8 cellular contexts compared by ENCODE assay signal in genomic region chr17:49739662-49740271, GRCh38. TPM values are rescaled to one million over a fixed set of nuclear protein-coding genes. Genes with fewer than 3 reads are reported as not detected.
DNase-seq lines count a peak whose midpoint lies in the region; ATAC-seq, FAIRE-seq and TF ChIP-seq lines count a peak whose summit lies in the region.

No MANE protein-coding gene starts in this region.

- H3K9me3 ChIP-seq in BLaER1 (no peaks in the 10 kb centered on the region), pancreas (no peaks in the 10 kb centered on the region), upper lobe of right lung (no peaks in the 10 kb centered on the region), GM23248 (ENCODE audit: low read depth) (no peaks in the 10 kb centered on the region)

- POLR2A ChIA-PET in activated CD4-positive, alpha-beta T cell treated with anti-CD3 and anti-CD28 coated beads, Interleukin-2, amount 10 ng/mL, durations not matched to agents 7 days and 5 days (lab: Charles Lee), result no interaction called here

- TF ChIP-seq CTCF in pancreas (IDR thresholded peaks at IDR 0.05) (no peak), upper lobe of right lung (IDR thresholded peaks at IDR 0.05) (no peak)

- H3K9ac ChIP-seq in BLaER1 (peak overlapping the region; percentile 80), GM23248 (no peak overlapping the region)

- intact Hi-C loops in pancreas (cut with DNase I) (no loop called here), upper lobe of right lung (cut with DNase I) (no loop called here)

- peak overlapping the region; percentile 100 for H3K27ac Mint-ChIP-seq in activated CD4-positive, alpha-beta T cell treated with anti-CD3 and anti-CD28 coated beads, Interleukin-2, amount 10 ng/mL, durations not matched to agents 7 days and 5 days

- H3K9me3 Mint-ChIP-seq in activated CD4-positive, alpha-beta T cell treated with anti-CD3 and anti-CD28 coated beads, Interleukin-2, amount 10 ng/mL, durations not matched to agents 7 days and 5 days, result no peaks in the 10 kb centered on the region

- no peaks in the 10 kb centered on the region for H3K79me2 ChIP-seq in GM23248 (ENCODE audit: insufficient read depth)

- in situ Hi-C loops in GM23248 (cut with MboI), result no loop called here

- H3K36me3 Mint-ChIP-seq in activated CD4-positive, alpha-beta T cell treated with anti-CD3 and anti-CD28 coated beads, Interleukin-2, amount 10 ng/mL, durations not matched to agents 7 days and 5 days (ENCODE audit: low read depth), result peaks cover 51% of the 10 kb centered on the region

- H3K4me1 ChIP-seq in BLaER1 (peaks cover 92% of the 10 kb centered on the region), pancreas (peaks cover 0 to 33% (median 13%) of the 10 kb centered on the region in 3 donors), upper lobe of right lung (peaks cover 46% of the 10 kb centered on the region), GM23248 (ENCODE audit: insufficient read depth) (peaks cover 11% of the 10 kb centered on the region)

- H3F3A ChIP-seq in GM23248 (ENCODE audit: insufficient read depth), result 0 out of 2 replicates have a peak, but pooled peaks cover 6% of the 10 kb centered on the region

- H3K27me3 Mint-ChIP-seq in activated CD4-positive, alpha-beta T cell treated with anti-CD3 and anti-CD28 coated beads, Interleukin-2, amount 10 ng/mL, durations not matched to agents 7 days and 5 days, result no peaks in the 10 kb centered on the region

- DNase-seq in NCI-H2171 treated with DMSO at 0.1 percent for 48 hours (lab: John Stamatoyannopoulos, UW), result peak; percentile 82
- DNase-seq in activated CD4-positive, alpha-beta T cell treated with anti-CD3 and anti-CD28 coated beads, Interleukin-2, amount 10 ng/mL, durations not matched to agents 7 days and 5 days, result peak; percentile 95
- peak; percentile 86 to 94 for DNase-seq in dermis microvascular lymphatic vessel endothelial cell (ENCODE audit: low read depth in 2 of 2)
- peak; percentile 57 to 91 (median 76) for DNase-seq in pancreas
- peak; percentile 85 for DNase-seq in upper lobe of right lung
- no peak for DNase-seq in GM23248

- CTCF ChIA-PET in activated CD4-positive, alpha-beta T cell treated with anti-CD3 and anti-CD28 coated beads, Interleukin-2, amount 10 ng/mL, durations not matched to agents 7 days and 5 days (lab: Charles Lee), result interaction anchor here (0.8 to 2.6 kb wide), 7 partner anchors 10 to 40 kb away, joined by 3 to 8 read pairs (median 4); partner anchors contain the start of genes FAM117A and SLC35B1

- H3K9me2 ChIP-seq in GM23248 (ENCODE audit: insufficient read depth), result no peaks in the 10 kb centered on the region

- peak overlapping the region; percentile 93 for H3K27ac ChIP-seq in BLaER1
- H3K27ac ChIP-seq in pancreas, result peak overlapping the region in 2 of 4 donors; percentile 18 to 48
- H3K27ac ChIP-seq in upper lobe of right lung, result peak overlapping the region; percentile 72
- H3K27ac ChIP-seq in GM23248, result no peak overlapping the region

- peak overlapping the region; percentile 89 for H3K4me3 Mint-ChIP-seq in activated CD4-positive, alpha-beta T cell treated with anti-CD3 and anti-CD28 coated beads, Interleukin-2, amount 10 ng/mL, durations not matched to agents 7 days and 5 days

- no peak overlapping the region for H2AFZ ChIP-seq in GM23248

- WGBS in pancreas, 2 donors, result 43 to 53% methylated on average over 6 of the region's 6 CpGs
- 79 to 84% methylated on average over 6 of the region's 6 CpGs for WGBS in GM23248 (ENCODE audit: low coverage in 1 of 2, low lambda C conversion rate in 2 of 2, missing lambda C conversion rate in 2 of 2), 2 experiments

- no peak for FAIRE-seq in pancreas (lab: Jason Lieb, UNC)

- ATAC-seq in GM21786 (IDR thresholded peaks at IDR 0.05; ENCODE audit: unreplicated experiment) (peak; percentile 62), pancreas (peak; percentile 69 to 85 (median 76)), upper lobe of right lung (peak; percentile 85)

- peaks cover 19% of the 10 kb centered on the region for H3K36me3 ChIP-seq in BLaER1
- H3K36me3 ChIP-seq in pancreas, result no peaks in the 10 kb centered on the region
- no peaks in the 10 kb centered on the region for H3K36me3 ChIP-seq in upper lobe of right lung
- no peaks in the 10 kb centered on the region for H3K36me3 ChIP-seq in GM23248 (ENCODE audit: low read depth)

- peak overlapping the region; percentile 64 for H3K4me3 ChIP-seq in BLaER1
- H3K4me3 ChIP-seq in pancreas, result no peak overlapping the region
- H3K4me3 ChIP-seq in upper lobe of right lung, result no peak overlapping the region
- H3K4me3 ChIP-seq in GM23248, result no peak overlapping the region

- H3K27me3 ChIP-seq in BLaER1, result no peaks in the 10 kb centered on the region
- H3K27me3 ChIP-seq in pancreas, result no peaks in the 10 kb centered on the region
- H3K27me3 ChIP-seq in upper lobe of right lung, result no peaks in the 10 kb centered on the region
- no peaks in the 10 kb centered on the region for H3K27me3 ChIP-seq in GM23248 (replicated peaks; ENCODE audit: insufficient read depth)

- H4K20me1 ChIP-seq in BLaER1 (no peaks in the 10 kb centered on the region), GM23248 (ENCODE audit: insufficient read depth) (no peaks in the 10 kb centered on the region)

- peak overlapping the region; percentile 94 for H3K4me2 ChIP-seq in BLaER1
- H3K4me2 ChIP-seq in GM23248 (ENCODE audit: unreplicated experiment), result no peak overlapping the region

- peaks cover 73% of the 10 kb centered on the region for H3K4me1 Mint-ChIP-seq in activated CD4-positive, alpha-beta T cell treated with anti-CD3 and anti-CD28 coated beads, Interleukin-2, amount 10 ng/mL, durations not matched to agents 7 days and 5 days

RNA-seq across cellular contexts. Expression of gene FAM117A, which starts 24.2 kb away (rescaled TPM):
- total RNA-seq in activated CD4-positive, alpha-beta T cell treated with anti-CD3 and anti-CD28 coated beads, Interleukin-2, amount 10 ng/mL, durations not matched to agents 7 days and 5 days, result 10 to 100 TPM; 30.6 to 34.1 TPM
- total RNA-seq in dermis microvascular lymphatic vessel endothelial cell (3.6 and 8.2 TPM in 2 replicates), pancreas (10 to 100 TPM in 2 of 6 donors, 1 to 10 TPM in 4; 5.5 to 14.8 (median 8.5) TPM), upper lobe of right lung (11.8 TPM)
- polyA plus RNA-seq in pancreas (10 to 100 TPM in 1 of 2 donors, 1 to 10 TPM in 1; 5.3 to 12.3 TPM), GM23248 (2016; fragmentation: Nextera tagmentation; extraction: Ambion mirVana) (1.8 and 2.1 TPM in 2 replicates)
- 4.0 and 10.2 TPM in 2 replicates for total RNA-seq in GM23248 (2014; rRNA removed; shearing (Covaris generic))

RNA-seq across cellular contexts. Expression of gene SLC35B1, which starts 32.0 kb away (rescaled TPM):
- 10 to 100 TPM; 55.8 to 70.1 TPM for total RNA-seq in activated CD4-positive, alpha-beta T cell treated with anti-CD3 and anti-CD28 coated beads, Interleukin-2, amount 10 ng/mL, durations not matched to agents 7 days and 5 days
- total RNA-seq in dermis microvascular lymphatic vessel endothelial cell (50.1 and 56.0 TPM in 2 replicates), pancreas (10 to 100 TPM; 16.5 to 32.4 (median 28.4) TPM), upper lobe of right lung (48.1 TPM)
- polyA plus RNA-seq in pancreas (10 to 100 TPM; 36.7 to 62.5 TPM), GM23248 (2016; fragmentation: Nextera tagmentation; extraction: Ambion mirVana) (66.5 and 70.3 TPM in 2 replicates)
- 38.3 and 71.7 TPM in 2 replicates for total RNA-seq in GM23248 (2014; rRNA removed; shearing (Covaris generic))

RNA-seq across cellular contexts. Expression of gene KAT7, which starts 48.7 kb away (rescaled TPM):
- 10 to 100 TPM; 78.5 to 82.4 TPM for total RNA-seq in activated CD4-positive, alpha-beta T cell treated with anti-CD3 and anti-CD28 coated beads, Interleukin-2, amount 10 ng/mL, durations not matched to agents 7 days and 5 days
- total RNA-seq in dermis microvascular lymphatic vessel endothelial cell, result 27.1 and 32.6 TPM in 2 replicates
- total RNA-seq in pancreas, result 10 to 100 TPM; 18.9 to 31.5 (median 19.8) TPM
- 10 to 100 TPM in 1 of 2 donors, 1 to 10 TPM in 1; 3.5 to 10.4 TPM for polyA plus RNA-seq in pancreas
- total RNA-seq in upper lobe of right lung, result 61.4 TPM
- 20.9 and 41.9 TPM in 2 replicates for total RNA-seq in GM23248 (2014; rRNA removed; shearing (Covaris generic))
- polyA plus RNA-seq in GM23248 (2016; fragmentation: Nextera tagmentation; extraction: Ambion mirVana), result 27.0 and 27.5 TPM in 2 replicates
